ENCODE assay signal across 2 cellular contexts in the genomic region with DNA sequence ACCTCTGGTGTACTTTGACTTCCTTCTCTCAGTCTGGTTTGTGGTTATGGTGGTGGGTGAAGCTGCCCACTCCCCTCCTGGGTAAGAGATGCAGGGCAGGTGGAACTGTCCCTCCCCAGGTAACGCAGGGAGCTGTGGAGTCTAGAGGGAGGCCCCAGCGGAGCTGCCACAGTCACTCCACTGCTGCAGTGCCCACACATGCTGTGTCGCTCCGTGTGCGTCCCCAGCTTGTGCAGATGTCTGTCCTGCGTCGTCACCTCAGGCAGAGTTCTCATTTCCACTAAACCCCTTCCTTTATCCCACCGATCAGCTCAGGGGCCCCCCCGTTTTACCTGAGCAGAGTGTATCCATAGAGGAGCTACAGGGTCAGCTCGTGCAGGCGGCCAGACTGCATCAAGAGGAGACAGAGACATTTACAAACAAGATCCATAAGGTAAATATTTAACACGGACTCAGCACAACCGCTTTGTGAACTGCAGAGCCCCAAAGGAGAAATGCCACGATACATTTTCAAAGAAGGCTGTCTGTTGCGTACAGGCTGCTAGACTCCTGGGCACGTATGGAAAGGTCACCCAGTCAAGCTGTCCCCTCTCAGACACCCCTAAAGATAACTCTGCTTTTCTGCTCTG.
TF ChIP-seq lines count a peak whose summit lies in the region.

No MANE protein-coding gene starts in this region.

TF ChIP-seq in SK-N-SH, 30 proteins besides CTCF, POLR2A, EP300 and RAD21 (continued from another document):
- TF ChIP-seq YY1 (IDR thresholded peaks at IDR 0.05; ENCODE audit: low read depth) (no peak), SMC3 (IDR thresholded peaks at IDR 0.05; ENCODE audit: low read depth, low read length) (no peak), SIN3A (IDR thresholded peaks at IDR 0.05; ENCODE audit: borderline replicate concordance, low read depth, low read length) (no peak), TEAD4 (IDR thresholded peaks at IDR 0.05; ENCODE audit: borderline replicate concordance, insufficient read depth) (no peak), EZH2phosphoT487 (IDR thresholded peaks at IDR 0.05; ENCODE audit: borderline replicate concordance, low read depth) (no peak), POLR2AphosphoS5 (IDR thresholded peaks at IDR 0.05; ENCODE audit: low read depth, low read length) (no peak), RFX5 (IDR thresholded peaks at IDR 0.05; ENCODE audit: low read length) (no peak), GATA2 (CRISPR knock-in tag; IDR thresholded peaks at IDR 0.05) (no peak), RXRA (IDR thresholded peaks at IDR 0.05; ENCODE audit: borderline replicate concordance, low read depth) (no peak), JUND (IDR thresholded peaks at IDR 0.05) (no peak), NRF1 (IDR thresholded peaks at IDR 0.05; ENCODE audit: low read depth, low read length) (no peak)
- TF ChIP-seq, protein P1, sequence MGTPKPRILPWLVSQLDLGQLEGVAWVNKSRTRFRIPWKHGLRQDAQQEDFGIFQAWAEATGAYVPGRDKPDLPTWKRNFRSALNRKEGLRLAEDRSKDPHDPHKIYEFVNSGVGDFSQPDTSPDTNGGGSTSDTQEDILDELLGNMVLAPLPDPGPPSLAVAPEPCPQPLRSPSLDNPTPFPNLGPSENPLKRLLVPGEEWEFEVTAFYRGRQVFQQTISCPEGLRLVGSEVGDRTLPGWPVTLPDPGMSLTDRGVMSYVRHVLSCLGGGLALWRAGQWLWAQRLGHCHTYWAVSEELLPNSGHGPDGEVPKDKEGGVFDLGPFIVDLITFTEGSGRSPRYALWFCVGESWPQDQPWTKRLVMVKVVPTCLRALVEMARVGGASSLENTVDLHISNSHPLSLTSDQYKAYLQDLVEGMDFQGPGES (IDR thresholded peaks at IDR 0.05; ENCODE audit: low read depth, low read length), result no peak
- TF ChIP-seq, protein P2, sequence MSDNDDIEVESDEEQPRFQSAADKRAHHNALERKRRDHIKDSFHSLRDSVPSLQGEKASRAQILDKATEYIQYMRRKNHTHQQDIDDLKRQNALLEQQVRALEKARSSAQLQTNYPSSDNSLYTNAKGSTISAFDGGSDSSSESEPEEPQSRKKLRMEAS (IDR thresholded peaks at IDR 0.05; ENCODE audit: low read depth), result no peak

TF ChIP-seq in SK-N-SH treated with all-trans-retinoic acid at 6 μM for 48 hours, 23 proteins besides CTCF, POLR2A, EP300 and RAD21 (continued from another document):
- TF ChIP-seq POU6F1 (CRISPR knock-in tag; IDR thresholded peaks at IDR 0.05; ENCODE audit: borderline replicate concordance, low read depth), result no peak
- no peak for TF ChIP-seq PPARA (CRISPR knock-in tag; IDR thresholded peaks at IDR 0.05; ENCODE audit: borderline replicate concordance)
- no peak for TF ChIP-seq CSDC2 (CRISPR knock-in tag; IDR thresholded peaks at IDR 0.05)
- TF ChIP-seq PATZ1 (CRISPR knock-in tag; IDR thresholded peaks at IDR 0.05; ENCODE audit: borderline replicate concordance), result no peak
- no peak for TF ChIP-seq CREB5 (CRISPR knock-in tag; IDR thresholded peaks at IDR 0.05; ENCODE audit: low read depth)
- TF ChIP-seq, protein P3, sequence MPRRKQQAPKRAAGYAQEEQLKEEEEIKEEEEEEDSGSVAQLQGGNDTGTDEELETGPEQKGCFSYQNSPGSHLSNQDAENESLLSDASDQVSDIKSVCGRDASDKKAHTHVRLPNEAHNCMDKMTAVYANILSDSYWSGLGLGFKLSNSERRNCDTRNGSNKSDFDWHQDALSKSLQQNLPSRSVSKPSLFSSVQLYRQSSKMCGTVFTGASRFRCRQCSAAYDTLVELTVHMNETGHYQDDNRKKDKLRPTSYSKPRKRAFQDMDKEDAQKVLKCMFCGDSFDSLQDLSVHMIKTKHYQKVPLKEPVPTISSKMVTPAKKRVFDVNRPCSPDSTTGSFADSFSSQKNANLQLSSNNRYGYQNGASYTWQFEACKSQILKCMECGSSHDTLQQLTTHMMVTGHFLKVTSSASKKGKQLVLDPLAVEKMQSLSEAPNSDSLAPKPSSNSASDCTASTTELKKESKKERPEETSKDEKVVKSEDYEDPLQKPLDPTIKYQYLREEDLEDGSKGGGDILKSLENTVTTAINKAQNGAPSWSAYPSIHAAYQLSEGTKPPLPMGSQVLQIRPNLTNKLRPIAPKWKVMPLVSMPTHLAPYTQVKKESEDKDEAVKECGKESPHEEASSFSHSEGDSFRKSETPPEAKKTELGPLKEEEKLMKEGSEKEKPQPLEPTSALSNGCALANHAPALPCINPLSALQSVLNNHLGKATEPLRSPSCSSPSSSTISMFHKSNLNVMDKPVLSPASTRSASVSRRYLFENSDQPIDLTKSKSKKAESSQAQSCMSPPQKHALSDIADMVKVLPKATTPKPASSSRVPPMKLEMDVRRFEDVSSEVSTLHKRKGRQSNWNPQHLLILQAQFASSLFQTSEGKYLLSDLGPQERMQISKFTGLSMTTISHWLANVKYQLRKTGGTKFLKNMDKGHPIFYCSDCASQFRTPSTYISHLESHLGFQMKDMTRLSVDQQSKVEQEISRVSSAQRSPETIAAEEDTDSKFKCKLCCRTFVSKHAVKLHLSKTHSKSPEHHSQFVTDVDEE (CRISPR knock-in tag; IDR thresholded peaks at IDR 0.05), result no peak
- no peak for TF ChIP-seq GLIS3 (CRISPR knock-in tag; IDR thresholded peaks at IDR 0.05)
- TF ChIP-seq BACH2 (CRISPR knock-in tag; IDR thresholded peaks at IDR 0.05; ENCODE audit: borderline replicate concordance), result no peak
- TF ChIP-seq ISL1 (CRISPR knock-in tag; IDR thresholded peaks at IDR 0.05), result no peak
- TF ChIP-seq TOX (CRISPR knock-in tag; IDR thresholded peaks at IDR 0.05; ENCODE audit: borderline replicate concordance), result no peak
- no peak for TF ChIP-seq SNAI2 (CRISPR knock-in tag; IDR thresholded peaks at IDR 0.05)
- TF ChIP-seq ZNF565 (CRISPR knock-in tag; conservative IDR thresholded peaks at IDR 0.05; ENCODE audit: low read depth), result no peak
- TF ChIP-seq ZNF8 (CRISPR knock-in tag; IDR thresholded peaks at IDR 0.05), result no peak
